Comparison of ENCODE assay signal across 39 cellular contexts in genomic region chr6:70376628-70377027, GRCh38.
"Had no signal": no experiment of that assay in that cellular context is flagged by ENCODE, and none has a peak within 500 bp of the region (broad histone marks: within the 10 kb centered on the region; RNA-seq: fewer than 3 reads in every experiment).

No MANE protein-coding gene starts in this region.

- H3K4me1 ChIP-seq: adrenal gland, ascending aorta, body of pancreas, breast epithelium, colonic mucosa had no signal

- H3K9me3 ChIP-seq: adrenal gland, ascending aorta, body of pancreas, breast epithelium, colonic mucosa had no signal

- H3K4me3 Mint-ChIP-seq: activated naive CD4-positive, alpha-beta T cell treated with anti-CD3 and anti-CD28 coated beads for 36 hours; activated naive CD4-positive, alpha-beta T cell treated with anti-CD3 and anti-CD28 coated beads, Interleukin-2, amount 10 ng/mL, durations not matched to agents 7 days and 5 days; activated naive CD4-positive, alpha-beta T cell treated with anti-CD3 and anti-CD28 coated beads, Interleukin-2, amount 50 U/mL, for 24 hours; activated naive CD8-positive, alpha-beta T cell; activated naive CD8-positive, alpha-beta T cell treated with anti-CD3 and anti-CD28 coated beads for 36 hours; activated naive CD8-positive, alpha-beta T cell treated with anti-CD3 and anti-CD28 coated beads, Interleukin-2, amount 10 ng/mL, durations not matched to agents 7 days and 5 days; activated naive CD8-positive, alpha-beta T cell treated with anti-CD3 and anti-CD28 coated beads, Interleukin-2, amount 50 U/mL, for 24 hours; activated T-cell treated with anti-CD3 and anti-CD28 coated beads, Interleukin-2, amount 50 U/mL, for 4 hours; activated T-cell treated with anti-CD3 and anti-CD28 coated beads, Interleukin-2, amount 50 U/mL, for 72 hours; activated T-helper 1 cell treated with anti-CD3 and anti-CD28 coated beads, Interleukin-12 subunit alpha, Interleukin-12 subunit beta, Interleukin-2, Interleukin-4 antibody, amounts not matched to agents 30 ng/mL and 10 ng/mL and 1 ng/mL, durations not matched to agents 14 hours and 24 hours and 36 hours; activated T-helper 17 cell treated with anti-CD3 and anti-CD28 coated beads, Interleukin-2, amount 50 U/mL, for 72 hours; brain; central memory CD8-positive, alpha-beta T cell had no signal

- ATAC-seq: activated naive CD4-positive, alpha-beta T cell treated with anti-CD3 and anti-CD28 coated beads, Interleukin-2, amount 50 U/mL, for 72 hours; activated naive CD8-positive, alpha-beta T cell treated with anti-CD3 and anti-CD28 coated beads, Interleukin-2, amount 50 U/mL, for 24 hours; activated T-cell treated with anti-CD3 and anti-CD28 coated beads, Interleukin-2, amount 50 U/mL, for 4 hours; activated T-cell treated with anti-CD3 and anti-CD28 coated beads, Interleukin-2, amount 50 U/mL, for 72 hours; activated T-helper 17 cell treated with anti-CD3 and anti-CD28 coated beads, Interleukin-2, amount 50 U/mL, for 72 hours had no signal

- H3K4me1 Mint-ChIP-seq: activated naive CD4-positive, alpha-beta T cell treated with anti-CD3 and anti-CD28 coated beads, Interleukin-2, amount 10 ng/mL, durations not matched to agents 7 days and 5 days; activated naive CD4-positive, alpha-beta T cell treated with anti-CD3 and anti-CD28 coated beads, Interleukin-2, amount 50 U/mL, for 24 hours; activated naive CD8-positive, alpha-beta T cell treated with anti-CD3 and anti-CD28 coated beads for 36 hours; activated naive CD8-positive, alpha-beta T cell treated with anti-CD3 and anti-CD28 coated beads, Interleukin-2, amount 10 ng/mL, durations not matched to agents 7 days and 5 days; activated naive CD8-positive, alpha-beta T cell treated with anti-CD3 and anti-CD28 coated beads, Interleukin-2, amount 50 U/mL, for 24 hours; activated T-helper 17 cell treated with anti-CD3 and anti-CD28 coated beads, Interleukin-2, amount 50 U/mL, for 72 hours; brain; central memory CD8-positive, alpha-beta T cell had no signal

- FAIRE-seq: astrocyte, bronchial epithelial cell had no signal

- H3K27ac ChIP-seq: adrenal gland, ascending aorta, body of pancreas, brain microvascular endothelial cell, breast epithelium, cardiac muscle cell, colonic mucosa had no signal

- H3K36me3 Mint-ChIP-seq: activated naive CD4-positive, alpha-beta T cell treated with anti-CD3 and anti-CD28 coated beads, Interleukin-2, amount 10 ng/mL, durations not matched to agents 7 days and 5 days; activated naive CD4-positive, alpha-beta T cell treated with anti-CD3 and anti-CD28 coated beads, Interleukin-2, amount 50 U/mL, for 24 hours; activated naive CD4-positive, alpha-beta T cell treated with anti-CD3 and anti-CD28 coated beads, Interleukin-2, amount 50 U/mL, for 72 hours; activated naive CD8-positive, alpha-beta T cell; activated naive CD8-positive, alpha-beta T cell treated with anti-CD3 and anti-CD28 coated beads for 36 hours; activated naive CD8-positive, alpha-beta T cell treated with anti-CD3 and anti-CD28 coated beads, Interleukin-2, amount 10 ng/mL, durations not matched to agents 7 days and 5 days; brain had no signal

- H3K27me3 ChIP-seq: adrenal gland, ascending aorta, body of pancreas, brain microvascular endothelial cell, cardiac muscle cell, colonic mucosa had no signal

- H3K9me3 Mint-ChIP-seq: activated naive CD4-positive, alpha-beta T cell treated with anti-CD3 and anti-CD28 coated beads for 36 hours; activated naive CD4-positive, alpha-beta T cell treated with anti-CD3 and anti-CD28 coated beads, Interleukin-2, amount 10 ng/mL, durations not matched to agents 7 days and 5 days; activated naive CD4-positive, alpha-beta T cell treated with anti-CD3 and anti-CD28 coated beads, Interleukin-2, amount 50 U/mL, for 24 hours; activated naive CD4-positive, alpha-beta T cell treated with anti-CD3 and anti-CD28 coated beads, Interleukin-2, amount 50 U/mL, for 72 hours; activated naive CD8-positive, alpha-beta T cell treated with anti-CD3 and anti-CD28 coated beads, Interleukin-2, amount 10 ng/mL, durations not matched to agents 7 days and 5 days; activated naive CD8-positive, alpha-beta T cell treated with anti-CD3 and anti-CD28 coated beads, Interleukin-2, amount 50 U/mL, for 24 hours; activated T-cell treated with anti-CD3 and anti-CD28 coated beads, Interleukin-2, amount 50 U/mL, for 4 hours; activated T-cell treated with anti-CD3 and anti-CD28 coated beads, Interleukin-2, amount 50 U/mL, for 72 hours; activated T-helper 1 cell treated with anti-CD3 and anti-CD28 coated beads, Interleukin-12 subunit alpha, Interleukin-12 subunit beta, Interleukin-2, Interleukin-4 antibody, amounts not matched to agents 30 ng/mL and 10 ng/mL and 1 ng/mL, durations not matched to agents 14 hours and 24 hours and 36 hours; activated T-helper 17 cell treated with anti-CD3 and anti-CD28 coated beads, Interleukin-2, amount 50 U/mL, for 72 hours; activated T-helper 2 cell treated with anti-CD3 and anti-CD28 coated beads, Interferon-gamma antibody, Interleukin-2, Interleukin-4, amounts not matched to agents 10 μg/mL and 5 μg/mL and 100 μg/mL, durations not matched to agents 14 hours and 24 hours and 36 hours; brain; central memory CD8-positive, alpha-beta T cell had no signal

- DNase-seq: activated effector memory CD4-positive, alpha-beta T cell treated with anti-CD3 and anti-CD28 coated beads, Interleukin-2, amount 50 U/mL, for 16 hours; activated effector memory CD4-positive, alpha-beta T cell treated with Interleukin-2 at 50 U/mL for 16 hours; activated gamma-delta T cell; activated gamma-delta T cell treated with Interleukin-2 at 50 U/mL for 16 hours; activated naive CD4-positive, alpha-beta T cell; activated naive CD4-positive, alpha-beta T cell treated with anti-CD3 and anti-CD28 coated beads for 36 hours; activated naive CD4-positive, alpha-beta T cell treated with anti-CD3 and anti-CD28 coated beads, Interleukin-2, amount 10 ng/mL, durations not matched to agents 7 days and 5 days; activated naive CD4-positive, alpha-beta T cell treated with anti-CD3 and anti-CD28 coated beads, Interleukin-2, amount 50 U/mL, for 16 hours; activated naive CD4-positive, alpha-beta T cell treated with Interleukin-2 at 50 U/mL for 16 hours; activated naive CD8-positive, alpha-beta T cell treated with anti-CD3 and anti-CD28 coated beads for 36 hours; activated naive CD8-positive, alpha-beta T cell treated with anti-CD3 and anti-CD28 coated beads, Interleukin-2, amount 10 ng/mL, durations not matched to agents 7 days and 5 days; activated naive CD8-positive, alpha-beta T cell treated with anti-CD3 and anti-CD28 coated beads, Interleukin-2, amount 50 U/mL, for 24 hours; activated T-cell treated with anti-CD3 and anti-CD28 coated beads, Interleukin-2, amount 50 U/mL, for 4 hours; activated T-cell treated with anti-CD3 and anti-CD28 coated beads, Interleukin-2, amount 50 U/mL, for 48 hours; activated T-cell treated with anti-CD3 and anti-CD28 coated beads, Interleukin-2, amount 50 U/mL, for 72 hours; adrenal gland; amniotic stem cell; amygdala; anterior cingulate cortex; aorta; body of pancreas; brain microvascular endothelial cell; caudate nucleus; central memory CD4-positive, alpha-beta T cell; cerebellar nuclear complex; colonic mucosa had no signal

- H3K4me3 ChIP-seq: adrenal gland, ascending aorta, body of pancreas, breast epithelium, cardiac muscle cell, colonic mucosa had no signal

- H3K27ac Mint-ChIP-seq: activated naive CD4-positive, alpha-beta T cell treated with anti-CD3 and anti-CD28 coated beads for 36 hours; activated naive CD4-positive, alpha-beta T cell treated with anti-CD3 and anti-CD28 coated beads, Interleukin-2, amount 10 ng/mL, durations not matched to agents 7 days and 5 days; activated naive CD4-positive, alpha-beta T cell treated with anti-CD3 and anti-CD28 coated beads, Interleukin-2, amount 50 U/mL, for 24 hours; activated naive CD4-positive, alpha-beta T cell treated with anti-CD3 and anti-CD28 coated beads, Interleukin-2, amount 50 U/mL, for 72 hours; activated naive CD8-positive, alpha-beta T cell; activated naive CD8-positive, alpha-beta T cell treated with anti-CD3 and anti-CD28 coated beads for 36 hours; activated naive CD8-positive, alpha-beta T cell treated with anti-CD3 and anti-CD28 coated beads, Interleukin-2, amount 10 ng/mL, durations not matched to agents 7 days and 5 days; activated naive CD8-positive, alpha-beta T cell treated with anti-CD3 and anti-CD28 coated beads, Interleukin-2, amount 50 U/mL, for 24 hours; activated T-cell treated with anti-CD3 and anti-CD28 coated beads, Interleukin-2, amount 50 U/mL, for 72 hours; activated T-helper 1 cell treated with anti-CD3 and anti-CD28 coated beads, Interleukin-12 subunit alpha, Interleukin-12 subunit beta, Interleukin-2, Interleukin-4 antibody, amounts not matched to agents 30 ng/mL and 10 ng/mL and 1 ng/mL, durations not matched to agents 14 hours and 24 hours and 36 hours; activated T-helper 17 cell treated with anti-CD3 and anti-CD28 coated beads, Interleukin-2, amount 50 U/mL, for 72 hours; activated T-helper 2 cell treated with anti-CD3 and anti-CD28 coated beads, Interferon-gamma antibody, Interleukin-2, Interleukin-4, amounts not matched to agents 10 μg/mL and 5 μg/mL and 100 μg/mL, durations not matched to agents 14 hours and 24 hours and 36 hours; brain had no signal

- H3K36me3 ChIP-seq: adrenal gland, ascending aorta, brain microvascular endothelial cell, breast epithelium, cardiac muscle cell, colonic mucosa had no signal
